24 cellular contexts compared by ENCODE assay signal in genomic region chr22:18997306-18997924, GRCh38.
"Had no signal": no experiment of that assay in that cellular context is flagged by ENCODE, and none has a peak within 500 bp of the region (broad histone marks: within the 10 kb centered on the region; RNA-seq: fewer than 3 reads in every experiment).

No MANE protein-coding gene starts in this region.

- H3K27ac ChIP-seq: adrenal gland, Peyer's patch, RWPE1, SJSA1 had no signal

- H3K36me3 ChIP-seq: adrenal gland, Peyer's patch, SJSA1 had no signal

- H3K27me3 ChIP-seq: Peyer's patch had no signal

- ATAC-seq: SK-N-SH treated with all-trans-retinoic acid at 6 μM for 48 hours had no signal

- H3K4me3 ChIP-seq: adrenal gland, Peyer's patch, SJSA1 had no signal

- DNase-seq: activated CD4-positive, alpha-beta memory T cell treated with anti-CD3 and anti-CD28 coated beads, Interleukin-2, amount 10 ng/mL, durations not matched to agents 7 days and 5 days; activated CD4-positive, alpha-beta T cell treated with anti-CD3 and anti-CD28 coated beads, Interleukin-2, amount 50 U/mL, for 1 hour; activated CD4-positive, CD25-positive, alpha-beta regulatory T cell; activated CD8-positive, alpha-beta memory T cell treated with anti-CD3 and anti-CD28 coated beads, Interleukin-2, amount 50 U/mL, for 48 hours; activated naive CD4-positive, alpha-beta T cell treated with anti-CD3 and anti-CD28 coated beads, Interleukin-2, amount 50 U/mL, for 16 hours; activated naive CD8-positive, alpha-beta T cell treated with anti-CD3 and anti-CD28 coated beads, Interleukin-2, amount 10 ng/mL, durations not matched to agents 7 days and 5 days; activated T-cell treated with anti-CD3 and anti-CD28 coated beads, Interleukin-2, amount 50 U/mL, for 1 hour; Karpas-422; MM.1S; NCI-H1105; NCI-H1436 treated with DMSO at 0.1 percent for 48 hours; NCI-H187; NCI-H2081 treated with DMSO at 0.1 percent for 48 hours; NCI-H2171 treated with DMSO at 0.1 percent for 48 hours; NCI-H226; NK-92 treated with Interleukin-12 subunit alpha and Interleukin-12 subunit beta, amount 100 ng/mL, for 24 hours; SHP77; SW 1271; T-helper 9 cell had no signal

- H3K9me3 ChIP-seq: adrenal gland, Peyer's patch, SJSA1 had no signal
